22 cellular contexts compared by ENCODE assay signal in genomic region chr3:165712382-165712781, GRCh38.
"Had no signal": no experiment of that assay in that cellular context is flagged by ENCODE, and none has a peak within 500 bp of the region (broad histone marks: within the 10 kb centered on the region; RNA-seq: fewer than 3 reads in every experiment).

No MANE protein-coding gene starts in this region.

- H3K27me3 ChIP-seq: MG63, SJSA1 had no signal

- H3K4me3 ChIP-seq: MG63, SJSA1, SK-N-MC had no signal

- ATAC-seq: HepG2, Panc1, PC-3 had no signal

- DNase-seq: IMR-90; Karpas-422; KG1; MG63; NCI-H1092 treated with DMSO at 0.1 percent for 48 hours; NCI-H1436; NCI-H187; NCI-H2029; NCI-H2081 treated with DMSO at 0.1 percent for 48 hours; NCI-H2171; NCI-H226; NCI-H446; NCI-H524 treated with DMSO at 0.1 percent for 48 hours; NCI-H774; NK-92 treated with Interleukin-12 subunit alpha and Interleukin-12 subunit beta, amount 100 ng/mL, for 24 hours; PC-3; SIG-M5 had no signal

- H3K27ac ChIP-seq: RWPE1, SJSA1, SK-N-MC had no signal

- H3K4me1 ChIP-seq: SJSA1 had no signal

- H3K36me3 ChIP-seq: MG63, SJSA1 had no signal

- H3K9me3 ChIP-seq: MG63, SJSA1 had no signal
